ENCODE assay signal across 17 cellular contexts in genomic region chr4:3523628-3524221, GRCh38.
"Had no signal": no experiment of that assay in that cellular context is flagged by ENCODE, and none has a peak within 500 bp of the region (broad histone marks: within the 10 kb centered on the region; RNA-seq: fewer than 3 reads in every experiment).

No MANE protein-coding gene starts in this region.

- H3K4me3 ChIP-seq: breast epithelium, colonic mucosa, dorsolateral prefrontal cortex, heart right ventricle, lung, thyroid gland had no signal

- H3K27ac ChIP-seq: breast epithelium, colonic mucosa, dorsolateral prefrontal cortex, epithelial cell of prostate, heart right ventricle, neutrophil, parathyroid adenoma, thyroid gland had no signal

- H3K9me3 ChIP-seq: breast epithelium, colonic mucosa, heart right ventricle, neutrophil, thyroid gland had no signal

- H3K9ac ChIP-seq: parathyroid adenoma had no signal

- DNase-seq: activated CD4-positive, alpha-beta memory T cell treated with anti-CD3 and anti-CD28 coated beads, Interleukin-2, amount 10 ng/mL, durations not matched to agents 7 days and 5 days; activated CD4-positive, alpha-beta T cell treated with anti-CD3 and anti-CD28 coated beads for 48 hours; activated gamma-delta T cell treated with Interleukin-2 at 50 U/mL for 16 hours; colonic mucosa; islet precursor cell; naive thymus-derived CD8-positive, alpha-beta T cell; stimulated activated CD4-positive, alpha-beta T cell treated with anti-CD3 and anti-CD28 coated beads, Interleukin-4, amount 100 ng/mL, for 24 hours; stimulated activated naive CD8-positive, alpha-beta T cell treated with anti-CD3 and anti-CD28 coated beads, Interleukin-15, Interleukin-2, amounts not matched to agents 100 U/mL and 50 U/mL, for 24 hours; thyroid gland had no signal

- H3K4me1 ChIP-seq: breast epithelium, colonic mucosa, parathyroid adenoma, thyroid gland had no signal

- ATAC-seq: heart right ventricle; left colon; naive thymus-derived CD8-positive, alpha-beta T cell; stimulated activated naive CD8-positive, alpha-beta T cell treated with anti-CD3 and anti-CD28 coated beads, Interleukin-15, Interleukin-2, amounts not matched to agents 100 U/mL and 50 U/mL, for 24 hours had no signal

- H2AFZ ChIP-seq: parathyroid adenoma had no signal

- H3K27me3 ChIP-seq: breast epithelium, colonic mucosa, dorsolateral prefrontal cortex, heart right ventricle, neutrophil, thyroid gland had no signal
